31 cellular contexts compared by ENCODE assay signal in the genomic region with DNA sequence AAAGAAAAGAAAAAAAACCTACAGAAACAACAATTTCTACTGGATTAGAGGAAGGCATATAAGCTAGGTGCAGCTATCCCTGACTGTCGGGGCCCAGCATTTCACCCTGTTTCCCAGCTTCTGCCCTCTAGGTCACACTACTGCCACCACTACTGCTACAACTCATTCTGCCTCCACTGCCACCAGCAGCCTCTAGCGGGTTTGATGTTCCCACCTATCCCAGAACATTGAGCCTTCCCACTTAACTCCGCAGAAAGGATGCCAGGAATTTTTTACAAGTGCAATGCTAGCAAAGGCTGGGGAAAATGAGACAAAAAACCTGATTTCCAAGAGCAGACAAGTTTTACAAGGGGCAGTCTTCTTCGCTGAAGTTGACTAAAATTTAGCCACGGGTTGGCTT.
"Had no signal": no experiment of that assay in that cellular context is flagged by ENCODE, and none has a peak within 500 bp of the region (broad histone marks: within the 10 kb centered on the region; RNA-seq: fewer than 3 reads in every experiment).

No MANE protein-coding gene starts in this region.

- H3K9me3 ChIP-seq: ascending aorta, esophagus muscularis mucosa, gastrocnemius medialis had no signal

- H3K27me3 Mint-ChIP-seq: activated CD4-positive, alpha-beta memory T cell treated with anti-CD3 and anti-CD28 coated beads for 36 hours; activated CD4-positive, alpha-beta T cell treated with anti-CD3 and anti-CD28 coated beads for 36 hours; activated CD4-positive, alpha-beta T cell treated with anti-CD3 and anti-CD28 coated beads, Interleukin-2, amount 10 ng/mL, durations not matched to agents 24 days and 14 days; activated CD8-positive, alpha-beta memory T cell treated with anti-CD3 and anti-CD28 coated beads, Interleukin-2, amount 10 ng/mL, durations not matched to agents 7 days and 5 days; activated naive CD8-positive, alpha-beta T cell treated with anti-CD3 and anti-CD28 coated beads, Interleukin-2, amount 10 ng/mL, durations not matched to agents 7 days and 5 days; brain; central memory CD8-positive, alpha-beta T cell; effector memory CD8-positive, alpha-beta T cell; T-helper 17 cell had no signal

- H3K4me3 ChIP-seq: ascending aorta, esophagus muscularis mucosa, gastrocnemius medialis had no signal

- DNase-seq: activated CD4-positive, alpha-beta memory T cell treated with anti-CD3 and anti-CD28 coated beads for 36 hours; activated CD4-positive, alpha-beta T cell treated with anti-CD3 and anti-CD28 coated beads for 36 hours; activated CD4-positive, alpha-beta T cell treated with anti-CD3 and anti-CD28 coated beads, Interleukin-2, amount 10 ng/mL, durations not matched to agents 24 days and 14 days; activated CD4-positive, CD25-positive, alpha-beta regulatory T cell; activated CD4-positive, CD25-positive, alpha-beta regulatory T cell treated with anti-CD3 and anti-CD28 coated beads, Interleukin-2, amount 50 U/mL, for 72 hours; activated CD8-positive, alpha-beta memory T cell treated with anti-CD3 and anti-CD28 coated beads, Interleukin-2, amount 10 ng/mL, durations not matched to agents 7 days and 5 days; activated CD8-positive, alpha-beta memory T cell treated with anti-CD3 and anti-CD28 coated beads, Interleukin-2, amount 50 U/mL, for 4 hours; activated CD8-positive, alpha-beta T cell treated with anti-CD3 and anti-CD28 coated beads, Interleukin-2, amount 10 ng/mL, durations not matched to agents 7 days and 5 days; activated effector memory CD4-positive, alpha-beta T cell treated with anti-CD3 and anti-CD28 coated beads, Interleukin-2, amount 50 U/mL, for 16 hours; activated naive CD4-positive, alpha-beta T cell treated with anti-CD3 and anti-CD28 coated beads for 36 hours; activated naive CD8-positive, alpha-beta T cell treated with anti-CD3 and anti-CD28 coated beads, Interleukin-2, amount 10 ng/mL, durations not matched to agents 7 days and 5 days; activated T-cell treated with anti-CD3 and anti-CD28 coated beads, Interleukin-2, amount 50 U/mL, for 1 hour; activated T-cell treated with anti-CD3 and anti-CD28 coated beads, Interleukin-2, amount 50 U/mL, for 48 hours; cortex of kidney; dermis blood vessel endothelial cell; effector CD4-positive, alpha-beta T cell; effector memory CD8-positive, alpha-beta T cell; erythroblast; foreskin keratinocyte; gastrocnemius medialis; glutamatergic neuron; T-helper 1 cell; T-helper 17 cell had no signal

- H3K4me3 Mint-ChIP-seq: activated CD4-positive, alpha-beta memory T cell treated with anti-CD3 and anti-CD28 coated beads for 36 hours; activated CD4-positive, alpha-beta T cell treated with anti-CD3 and anti-CD28 coated beads for 36 hours; activated CD4-positive, alpha-beta T cell treated with anti-CD3 and anti-CD28 coated beads, Interleukin-2, amount 10 ng/mL, durations not matched to agents 24 days and 14 days; activated CD8-positive, alpha-beta memory T cell treated with anti-CD3 and anti-CD28 coated beads, Interleukin-2, amount 10 ng/mL, durations not matched to agents 7 days and 5 days; activated CD8-positive, alpha-beta T cell treated with anti-CD3 and anti-CD28 coated beads, Interleukin-2, amount 10 ng/mL, durations not matched to agents 7 days and 5 days; activated naive CD4-positive, alpha-beta T cell treated with anti-CD3 and anti-CD28 coated beads for 36 hours; activated naive CD8-positive, alpha-beta T cell treated with anti-CD3 and anti-CD28 coated beads, Interleukin-2, amount 10 ng/mL, durations not matched to agents 7 days and 5 days; activated T-helper 1 cell treated with anti-CD3 and anti-CD28 coated beads, Interleukin-12 subunit alpha, Interleukin-12 subunit beta, Interleukin-2, Interleukin-4 antibody, amounts not matched to agents 30 ng/mL and 10 ng/mL and 1 ng/mL, durations not matched to agents 14 hours and 24 hours and 36 hours; brain; central memory CD8-positive, alpha-beta T cell; effector memory CD8-positive, alpha-beta T cell; T-helper 17 cell; T-helper 2 cell treated with Interferon-gamma antibody and Interleukin-4, amounts not matched to agents 5 μg/mL and 100 μg/mL, for 36 hours had no signal

- H3K4me1 ChIP-seq: foreskin keratinocyte had no signal

- H3K27ac ChIP-seq: esophagus muscularis mucosa, foreskin keratinocyte had no signal

- H3K27me3 ChIP-seq: ascending aorta, esophagus muscularis mucosa, foreskin keratinocyte, gastrocnemius medialis had no signal

- H3K36me3 ChIP-seq: ascending aorta had no signal

- ATAC-seq: activated CD4-positive, alpha-beta T cell treated with anti-CD3 and anti-CD28 coated beads for 36 hours; activated CD8-positive, alpha-beta memory T cell treated with anti-CD3 and anti-CD28 coated beads, Interleukin-2, amount 10 ng/mL, durations not matched to agents 7 days and 5 days; activated CD8-positive, alpha-beta T cell treated with anti-CD3 and anti-CD28 coated beads, Interleukin-2, amount 10 ng/mL, durations not matched to agents 7 days and 5 days; activated naive CD4-positive, alpha-beta T cell treated with anti-CD3 and anti-CD28 coated beads, Interleukin-2, amount 50 U/mL, for 72 hours; effector memory CD8-positive, alpha-beta T cell; foreskin keratinocyte; gastrocnemius medialis; T-helper 17 cell had no signal

- H3K27ac Mint-ChIP-seq: activated CD4-positive, alpha-beta memory T cell treated with anti-CD3 and anti-CD28 coated beads for 36 hours; activated CD4-positive, alpha-beta T cell treated with anti-CD3 and anti-CD28 coated beads for 36 hours; activated CD4-positive, alpha-beta T cell treated with anti-CD3 and anti-CD28 coated beads, Interleukin-2, amount 10 ng/mL, durations not matched to agents 24 days and 14 days; activated CD8-positive, alpha-beta memory T cell treated with anti-CD3 and anti-CD28 coated beads, Interleukin-2, amount 10 ng/mL, durations not matched to agents 7 days and 5 days; activated CD8-positive, alpha-beta T cell treated with anti-CD3 and anti-CD28 coated beads, Interleukin-2, amount 10 ng/mL, durations not matched to agents 7 days and 5 days; activated naive CD4-positive, alpha-beta T cell treated with anti-CD3 and anti-CD28 coated beads for 36 hours; activated naive CD8-positive, alpha-beta T cell treated with anti-CD3 and anti-CD28 coated beads, Interleukin-2, amount 10 ng/mL, durations not matched to agents 7 days and 5 days; activated T-helper 1 cell treated with anti-CD3 and anti-CD28 coated beads, Interleukin-12 subunit alpha, Interleukin-12 subunit beta, Interleukin-2, Interleukin-4 antibody, amounts not matched to agents 30 ng/mL and 10 ng/mL and 1 ng/mL, durations not matched to agents 14 hours and 24 hours and 36 hours; activated T-helper 2 cell treated with anti-CD3 and anti-CD28 coated beads, Interferon-gamma antibody, Interleukin-2, Interleukin-4, amounts not matched to agents 10 μg/mL and 5 μg/mL and 100 μg/mL, durations not matched to agents 14 hours and 24 hours and 36 hours; T-helper 17 cell; T-helper 2 cell treated with Interferon-gamma antibody and Interleukin-4, amounts not matched to agents 5 μg/mL and 100 μg/mL, for 36 hours had no signal

- H3K9me3 Mint-ChIP-seq: activated CD4-positive, alpha-beta memory T cell treated with anti-CD3 and anti-CD28 coated beads for 36 hours; activated CD4-positive, alpha-beta T cell treated with anti-CD3 and anti-CD28 coated beads, Interleukin-2, amount 10 ng/mL, durations not matched to agents 24 days and 14 days; activated naive CD4-positive, alpha-beta T cell treated with anti-CD3 and anti-CD28 coated beads, Interleukin-2, amount 50 U/mL, for 72 hours; activated naive CD8-positive, alpha-beta T cell treated with anti-CD3 and anti-CD28 coated beads, Interleukin-2, amount 10 ng/mL, durations not matched to agents 7 days and 5 days; activated T-helper 1 cell treated with anti-CD3 and anti-CD28 coated beads, Interleukin-12 subunit alpha, Interleukin-12 subunit beta, Interleukin-2, Interleukin-4 antibody, amounts not matched to agents 30 ng/mL and 10 ng/mL and 1 ng/mL, durations not matched to agents 14 hours and 24 hours and 36 hours; activated T-helper 2 cell treated with anti-CD3 and anti-CD28 coated beads, Interferon-gamma antibody, Interleukin-2, Interleukin-4, amounts not matched to agents 10 μg/mL and 5 μg/mL and 100 μg/mL, durations not matched to agents 14 hours and 24 hours and 36 hours; central memory CD8-positive, alpha-beta T cell; effector memory CD8-positive, alpha-beta T cell; T-helper 2 cell treated with Interferon-gamma antibody and Interleukin-4, amounts not matched to agents 5 μg/mL and 100 μg/mL, for 36 hours had no signal
